Comparison of ENCODE assay signal across 15 cellular contexts in the genomic region with DNA sequence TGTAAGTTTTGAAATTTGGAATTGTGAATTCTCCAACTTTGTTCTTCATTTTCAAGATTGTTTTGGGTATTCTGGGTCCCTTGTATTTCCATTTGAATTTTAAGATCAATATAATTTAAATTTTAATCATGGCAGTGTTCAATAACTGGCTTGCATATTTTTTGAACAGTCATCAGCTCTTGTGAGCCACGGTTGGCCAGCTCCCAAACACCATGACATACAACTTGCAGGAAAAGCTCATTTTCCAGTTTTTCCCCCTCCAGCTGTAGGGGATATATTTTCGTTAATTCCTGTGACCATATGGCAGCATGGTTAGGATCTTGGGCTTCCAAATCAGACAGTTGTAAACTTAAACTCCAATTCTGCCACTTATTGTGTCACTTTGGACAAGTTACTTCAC.
DNase-seq lines count a peak whose midpoint lies in the region; ATAC-seq lines count a peak whose summit lies in the region.
"Had no signal": no experiment of that assay in that cellular context is flagged by ENCODE, and none has a peak within 500 bp of the region (broad histone marks: within the 10 kb centered on the region; RNA-seq: fewer than 3 reads in every experiment).

No MANE protein-coding gene starts in this region.

- no peak overlapping the region for H2AK5ac ChIP-seq in mesenchymal stem cell (ENCODE audit: low read length, severe bottlenecking)

- H2BK120ac ChIP-seq in mesenchymal stem cell (ENCODE audit: low read depth, low read length): no peak overlapping the region

- H3K36me3 ChIP-seq in mesenchymal stem cell (ENCODE audit: control insufficient read depth in 1 of 2, insufficient read depth in 2 of 2, low read depth in 1 of 2, low read length in 2 of 2): no peaks in the 10 kb centered on the region

- H3K9me3 Mint-ChIP-seq in activated CD4-positive, alpha-beta memory T cell treated with anti-CD3 and anti-CD28 coated beads, Interleukin-2, amount 10 ng/mL, durations not matched to agents 7 days and 5 days: peaks cover 11% of the 10 kb centered on the region
- no peaks in the 10 kb centered on the region for H3K9me3 Mint-ChIP-seq in activated T-cell treated with anti-CD3 and anti-CD28 coated beads, Interleukin-2, amount 50 U/mL, for 4 hours
- H3K9me3 Mint-ChIP-seq: CD8-positive, alpha-beta memory T cell had no signal

- H3K27ac Mint-ChIP-seq in activated CD4-positive, alpha-beta memory T cell treated with anti-CD3 and anti-CD28 coated beads, Interleukin-2, amount 10 ng/mL, durations not matched to agents 7 days and 5 days: peak overlapping the region; percentile 64
- H3K27ac Mint-ChIP-seq: CD14-positive monocyte, HFFc6 had no signal

- H3K4me3 ChIP-seq in mesenchymal stem cell (ENCODE audit: insufficient read depth in 1 of 2, low read depth in 1 of 2, low read length in 2 of 2): no peak overlapping the region

- POLR2A ChIA-PET in activated CD4-positive, alpha-beta memory T cell treated with anti-CD3 and anti-CD28 coated beads, Interleukin-2, amount 10 ng/mL, durations not matched to agents 7 days and 5 days (lab: Charles Lee): interaction anchor here (0.6 to 3.4 kb wide), 3 partner anchors 10 to 813 kb away, joined by 3 to 46 read pairs (median 4); a partner anchor contains a TSS

- H3K36me3 Mint-ChIP-seq in activated CD4-positive, alpha-beta memory T cell treated with anti-CD3 and anti-CD28 coated beads, Interleukin-2, amount 10 ng/mL, durations not matched to agents 7 days and 5 days (ENCODE audit: low read depth): peaks cover 16% of the 10 kb centered on the region
- no peaks in the 10 kb centered on the region for H3K36me3 Mint-ChIP-seq in activated T-cell treated with anti-CD3 and anti-CD28 coated beads, Interleukin-2, amount 50 U/mL, for 4 hours (ENCODE audit: insufficient read depth)
- H3K36me3 Mint-ChIP-seq: CD14-positive monocyte; CD8-positive, alpha-beta memory T cell had no signal

- no peak overlapping the region for H2BK5ac ChIP-seq in mesenchymal stem cell (ENCODE audit: low read depth, low read length, poor library complexity, severe bottlenecking)

- no peak overlapping the region for H4K8ac ChIP-seq in mesenchymal stem cell (ENCODE audit: low read length)

- CTCF ChIA-PET in activated CD4-positive, alpha-beta memory T cell treated with anti-CD3 and anti-CD28 coated beads, Interleukin-2, amount 10 ng/mL, durations not matched to agents 7 days and 5 days (lab: Charles Lee): interaction anchor here (1.4 kb wide), 1 partner anchor 11 kb away, joined by 10 read pairs; no protein-coding TSS in a partner anchor

- intact Hi-C loops in posterior vena cava (cut with DNase I): no loop called here

- H3K4me2 ChIP-seq in mesenchymal stem cell (ENCODE audit: low read length, poor library complexity, severe bottlenecking): no peak overlapping the region

- H3K9me3 ChIP-seq in mesenchymal stem cell (ENCODE audit: control insufficient read depth, low read length): no peaks in the 10 kb centered on the region
- H3K9me3 ChIP-seq: Caco-2 had no signal

- H3K27me3 Mint-ChIP-seq in activated CD4-positive, alpha-beta memory T cell treated with anti-CD3 and anti-CD28 coated beads, Interleukin-2, amount 10 ng/mL, durations not matched to agents 7 days and 5 days: no peaks in the 10 kb centered on the region
- H3K27me3 Mint-ChIP-seq in activated T-cell treated with anti-CD3 and anti-CD28 coated beads, Interleukin-2, amount 50 U/mL, for 4 hours (ENCODE audit: low read depth): no peaks in the 10 kb centered on the region
- H3K27me3 Mint-ChIP-seq: CD8-positive, alpha-beta memory T cell had no signal

- H4K91ac ChIP-seq in mesenchymal stem cell (ENCODE audit: low read length): no peak overlapping the region

- no peak overlapping the region for H2AFZ ChIP-seq in mesenchymal stem cell (ENCODE audit: low read depth, low read length)

- no peak overlapping the region for H3K23ac ChIP-seq in mesenchymal stem cell (ENCODE audit: low read length in 2 of 2)

- no peaks in the 10 kb centered on the region for H3K4me1 ChIP-seq in mesenchymal stem cell (ENCODE audit: control insufficient read depth, insufficient read depth, low read depth, low read length)

- H3K4me3 Mint-ChIP-seq in activated CD4-positive, alpha-beta memory T cell treated with anti-CD3 and anti-CD28 coated beads, Interleukin-2, amount 10 ng/mL, durations not matched to agents 7 days and 5 days: no peak overlapping the region
- H3K4me3 Mint-ChIP-seq in activated T-cell treated with anti-CD3 and anti-CD28 coated beads, Interleukin-2, amount 50 U/mL, for 4 hours: no peak overlapping the region
- H3K4me3 Mint-ChIP-seq: CD14-positive monocyte; CD8-positive, alpha-beta memory T cell; HFFc6 had no signal

- no peak for ATAC-seq in HG03097 (IDR thresholded peaks at IDR 0.05; ENCODE audit: low FRiP score, unreplicated experiment)
- ATAC-seq in activated T-cell treated with anti-CD3 and anti-CD28 coated beads, Interleukin-2, amount 50 U/mL, for 4 hours: no peak

- H3K4me1 Mint-ChIP-seq in activated CD4-positive, alpha-beta memory T cell treated with anti-CD3 and anti-CD28 coated beads, Interleukin-2, amount 10 ng/mL, durations not matched to agents 7 days and 5 days: peaks cover 76% of the 10 kb centered on the region
- peaks cover 22% of the 10 kb centered on the region for H3K4me1 Mint-ChIP-seq in activated T-cell treated with anti-CD3 and anti-CD28 coated beads, Interleukin-2, amount 50 U/mL, for 4 hours (ENCODE audit: low read depth)
- H3K4me1 Mint-ChIP-seq: CD14-positive monocyte had no signal

- H2BK12ac ChIP-seq in mesenchymal stem cell (ENCODE audit: low read length in 2 of 2): no peak overlapping the region

- no peak overlapping the region for H2BK15ac ChIP-seq in mesenchymal stem cell (ENCODE audit: low read depth, poor library complexity, severe bottlenecking)

- WGBS in mesenchymal stem cell: no CpG with 5 or more reads among the region's 2 CpGs

- H3K14ac ChIP-seq in mesenchymal stem cell (ENCODE audit: low read length in 2 of 2): no peak overlapping the region

- no peak overlapping the region for H3K18ac ChIP-seq in mesenchymal stem cell (ENCODE audit: low read depth in 1 of 2, low read length in 2 of 2)

- H3K27me3 ChIP-seq in mesenchymal stem cell (ENCODE audit: control insufficient read depth in 1 of 2, insufficient read depth in 1 of 2, low read length in 2 of 2): no peaks in the 10 kb centered on the region

- DNase-seq in DMS 273 (lab: John Stamatoyannopoulos, UW; ENCODE audit: unreplicated experiment) (peak; percentile 8), DMS 273 treated with DMSO at 0.1 percent for 48 hours (lab: John Stamatoyannopoulos, UW) (no peak), NCI-H1694 treated with DMSO at 0.1 percent for 48 hours (lab: John Stamatoyannopoulos, UW) (peak; percentile 5), mesenchymal stem cell (no peak), posterior vena cava (ENCODE audit: low spot score) (no peak)
- no peak for DNase-seq in activated CD4-positive, alpha-beta memory T cell treated with anti-CD3 and anti-CD28 coated beads, Interleukin-2, amount 10 ng/mL, durations not matched to agents 7 days and 5 days
- DNase-seq in activated T-cell treated with anti-CD3 and anti-CD28 coated beads, Interleukin-2, amount 50 U/mL, for 4 hours: no peak
- DNase-seq: Caco-2; CD8-positive, alpha-beta memory T cell; HCEC 1CT; HFFc6 had no signal

- peak overlapping the region; percentile 57 for H3K9ac ChIP-seq in mesenchymal stem cell (ENCODE audit: low read length)

- H3K79me1 ChIP-seq in mesenchymal stem cell (replicated peaks; ENCODE audit: low read length, poor library complexity, severe bottlenecking): no peaks in the 10 kb centered on the region

- no peak overlapping the region for H3K4ac ChIP-seq in mesenchymal stem cell (ENCODE audit: low read depth in 1 of 2, low read length in 2 of 2)

- H3K27ac ChIP-seq in mesenchymal stem cell (ENCODE audit: low read length, poor library complexity, severe bottlenecking): no peak overlapping the region
- H3K27ac ChIP-seq: 22Rv1, HL-60 had no signal

Comparison
In these comparisons a context has a peak if more than half of its experiments do, and no peak if none do; other contexts are left out.
1. DNase-seq: peak in DMS 273 (single experiment) and NCI-H1694 treated with DMSO at 0.1 percent for 48 hours (single experiment); none in DMS 273 treated with DMSO at 0.1 percent for 48 hours (single experiment), activated CD4-positive, alpha-beta memory T cell treated with anti-CD3 and anti-CD28 coated beads, Interleukin-2, amount 10 ng/mL, durations not matched to agents 7 days and 5 days (single experiment), mesenchymal stem cell (single experiment), posterior vena cava (single experiment) and activated T-cell treated with anti-CD3 and anti-CD28 coated beads, Interleukin-2, amount 50 U/mL, for 4 hours (single experiment).